8 cellular contexts compared by ENCODE assay signal in the genomic region with DNA sequence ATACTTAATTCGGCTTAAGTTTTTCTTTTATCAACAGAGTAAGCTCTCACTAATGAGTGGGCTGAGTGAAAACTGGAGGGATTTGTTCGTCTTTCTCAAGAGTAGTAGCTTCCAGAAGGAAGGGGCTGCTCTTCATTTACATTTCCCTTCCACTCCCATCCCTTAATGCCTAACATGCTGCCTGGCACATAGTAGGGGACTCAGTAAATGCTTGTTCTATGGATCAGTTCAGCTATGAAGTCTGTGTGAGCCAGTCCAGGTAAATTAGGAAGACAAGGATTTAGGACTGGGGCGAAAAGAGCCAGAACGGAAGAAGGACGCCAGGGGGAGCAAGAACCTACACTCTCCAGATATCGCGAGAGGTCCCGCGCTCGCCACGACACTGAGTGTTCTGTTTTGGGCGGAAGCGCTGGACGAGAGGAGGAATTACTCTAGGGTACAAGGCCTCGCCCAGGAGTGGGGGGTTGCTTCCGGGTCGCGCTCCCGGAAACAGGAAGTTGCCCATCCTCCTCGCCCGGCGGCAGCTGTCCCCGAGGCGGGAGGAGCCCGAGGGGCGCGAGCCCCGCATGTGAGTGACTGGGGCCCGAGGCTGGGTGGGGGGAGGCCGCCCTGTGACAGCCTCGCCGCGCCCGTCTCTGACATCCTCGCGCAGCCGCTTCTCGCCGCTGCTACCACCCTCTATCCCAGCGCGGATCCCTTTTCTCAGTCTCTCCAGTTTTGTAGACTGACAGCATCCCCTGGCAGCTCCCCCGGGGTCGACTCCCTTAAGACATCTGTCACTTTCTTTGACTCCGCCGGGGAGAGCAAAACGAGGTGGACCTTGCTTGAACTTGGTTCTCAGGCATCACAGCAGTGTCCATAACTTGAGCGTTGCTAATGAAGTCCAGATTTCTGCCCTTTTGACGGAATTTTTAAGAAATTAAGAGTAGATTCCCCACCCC. TPM values are rescaled to one million over a fixed set of nuclear protein-coding genes. Genes with fewer than 3 reads are reported as not detected.
A peak's percentile ranks its signal among the peaks of the same experiment; 100 is the strongest.
DNase-seq lines count a peak whose midpoint lies in the region; TF ChIP-seq lines count a peak whose summit lies in the region.

A gene with protein sequence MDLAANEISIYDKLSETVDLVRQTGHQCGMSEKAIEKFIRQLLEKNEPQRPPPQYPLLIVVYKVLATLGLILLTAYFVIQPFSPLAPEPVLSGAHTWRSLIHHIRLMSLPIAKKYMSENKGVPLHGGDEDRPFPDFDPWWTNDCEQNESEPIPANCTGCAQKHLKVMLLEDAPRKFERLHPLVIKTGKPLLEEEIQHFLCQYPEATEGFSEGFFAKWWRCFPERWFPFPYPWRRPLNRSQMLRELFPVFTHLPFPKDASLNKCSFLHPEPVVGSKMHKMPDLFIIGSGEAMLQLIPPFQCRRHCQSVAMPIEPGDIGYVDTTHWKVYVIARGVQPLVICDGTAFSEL (plus strand): TSS at position 492 of the 941 bp plus-strand sequence. CDS start 13,493 bp downstream, outside the sequence.

- DNase-seq in HFF-Myc (ENCODE audit: extremely low read depth, low read depth) (peak; percentile 93), MV-4-11 (lab: John Stamatoyannopoulos, UW) (peak; percentile 97), SK-MEL-5 (ENCODE audit: low read depth, low spot score) (peak; percentile 98), foreskin melanocyte (peak; percentile 94), neuronal stem cell (ENCODE audit: low spot score) (peak; percentile 97)
- peak; percentile 97 for DNase-seq in activated naive CD4-positive, alpha-beta T cell treated with Interleukin-2 at 50 U/mL for 16 hours

- H3K14ac ChIP-seq in neuronal stem cell (ENCODE audit: low read length): no peak within 1 kb of the TSS

- no peak within 1 kb of the TSS for H2AK5ac ChIP-seq in neuronal stem cell (ENCODE audit: low read depth, low read length)

- H3K27me3 ChIP-seq in neuronal stem cell (ENCODE audit: control insufficient read depth in 3 of 3, insufficient read depth in 3 of 3, low read depth in 1 of 3, low read length in 3 of 3): no peaks in the 10 kb centered on the region

- WGBS in neuronal stem cell (ENCODE audit: extremely low coverage in 2 of 2, insufficient read length in 2 of 2, insufficient replicate concordance in 1 of 2), 2 donors: no CpG with 5 or more reads among the region's 48 CpGs

- H3K18ac ChIP-seq in neuronal stem cell (ENCODE audit: low read length): no peak within 1 kb of the TSS

- H3K27ac ChIP-seq in neuronal stem cell (replicated peaks; ENCODE audit: low read length): no peak within 1 kb of the TSS

- H3K4me2 ChIP-seq in neuronal stem cell (ENCODE audit: insufficient read depth, low read length, poor library complexity, severe bottlenecking): peak within 1 kb of the TSS; percentile 81

- in situ Hi-C loops in SK-MEL-5 (cut with HindIII; ENCODE audit: low pct_unique_long_range_greater_than_20kb, low sequenced_read_pairs): no loop called here

- H2BK120ac ChIP-seq in neuronal stem cell (ENCODE audit: low read depth, low read length): no peak within 1 kb of the TSS

- H2BK5ac ChIP-seq in neuronal stem cell (ENCODE audit: low read length): no peak within 1 kb of the TSS

- H3K36me3 ChIP-seq in neuronal stem cell (replicated peaks in 1 of 2; ENCODE audit: control insufficient read depth in 2 of 2, insufficient read depth in 2 of 2, low read length in 2 of 2): no peaks in the 10 kb centered on the region

- peaks cover 1 to 3% of the 10 kb centered on the region in 2 donors for H3K9me3 ChIP-seq in neuronal stem cell (replicated peaks in 1 of 2; ENCODE audit: control insufficient read depth in 2 of 2, insufficient read depth in 1 of 2, low read depth in 1 of 2, low read length in 2 of 2)

- H4K91ac ChIP-seq in neuronal stem cell (ENCODE audit: low read depth, low read length, poor library complexity): no peak within 1 kb of the TSS

- H3K23ac ChIP-seq in neuronal stem cell (ENCODE audit: low read depth, low read length, poor library complexity): peak within 1 kb of the TSS; percentile 81

- no peak within 1 kb of the TSS for H2BK12ac ChIP-seq in neuronal stem cell (ENCODE audit: low read length)

- H3K4ac ChIP-seq in neuronal stem cell (ENCODE audit: low read length): no peak within 1 kb of the TSS

- no peak within 1 kb of the TSS for H4K8ac ChIP-seq in neuronal stem cell (ENCODE audit: low read depth, low read length)

- H3K4me1 ChIP-seq in neuronal stem cell (ENCODE audit: control insufficient read depth in 2 of 2, insufficient read depth in 1 of 2, low read depth in 1 of 2, low read length in 2 of 2): peaks cover 4 to 5% of the 10 kb centered on the region in 2 donors

- peak; percentile 85 for TF ChIP-seq CTCF in HFF-Myc (IDR thresholded peaks at IDR 0.05; ENCODE audit: low read depth, low read length, missing control alignments)
- no peak for TF ChIP-seq CTCF in subcutaneous adipose tissue (IDR thresholded peaks at IDR 0.05; ENCODE audit: low read depth)

- peak within 1 kb of the TSS; percentile 99 for H3K4me3 ChIP-seq in GM08714 (ENCODE audit: low read length)
- H3K4me3 ChIP-seq in HFF-Myc (replicated peaks; ENCODE audit: low read depth, low read length): peak within 1 kb of the TSS; percentile 89
- peak within 1 kb of the TSS; percentile 79 to 96 for H3K4me3 ChIP-seq in neuronal stem cell (ENCODE audit: low read length in 2 of 2)

- H2AFZ ChIP-seq in neuronal stem cell (ENCODE audit: low read length): peak within 1 kb of the TSS; percentile 84

- no peak within 1 kb of the TSS for H2BK15ac ChIP-seq in neuronal stem cell (ENCODE audit: low read length)

- H3K9ac ChIP-seq in neuronal stem cell (ENCODE audit: low read depth, low read length, poor library complexity): peak within 1 kb of the TSS; percentile 76

- H3K79me1 ChIP-seq in neuronal stem cell (ENCODE audit: low read depth, low read length): no peaks in the 10 kb centered on the region

RNA-seq across cellular contexts. Expression of the gene that starts here (rescaled TPM):
- total RNA-seq in SK-MEL-5 (2014; rRNA removed; shearing (Covaris generic)): 47.0 and 55.9 TPM in 2 replicates
- 40.9 and 44.2 TPM in 2 replicates for polyA plus RNA-seq in SK-MEL-5 (2015; cell fraction: cytosol; rRNA removed)
- 19.1 and 22.6 TPM in 2 replicates for polyA plus RNA-seq in SK-MEL-5 (2015; cell fraction: nucleus; rRNA removed)
- 14.6 TPM for polyA plus RNA-seq in neuronal stem cell (2013, experiment 1 of 2)
- 14.4 TPM for polyA plus RNA-seq in neuronal stem cell (2013, experiment 2 of 2)
- 10 to 100 TPM; 36.2 to 49.5 (median 44.2) TPM for total RNA-seq in subcutaneous adipose tissue
